In genomic region chr2:150230616-150231015, GRCh38 we compare ENCODE assay signal across 38 cellular contexts.
"Had no signal": no experiment of that assay in that cellular context is flagged by ENCODE, and none has a peak within 500 bp of the region (broad histone marks: within the 10 kb centered on the region; RNA-seq: fewer than 3 reads in every experiment).

No MANE protein-coding gene starts in this region.

- H3K27ac ChIP-seq: adrenal gland, body of pancreas, brain microvascular endothelial cell, breast epithelium, cardiac muscle cell, VCaP had no signal

- H3K36me3 Mint-ChIP-seq: activated CD4-positive, alpha-beta memory T cell treated with anti-CD3 and anti-CD28 coated beads for 36 hours; activated naive CD4-positive, alpha-beta T cell treated with anti-CD3 and anti-CD28 coated beads, Interleukin-2, amount 50 U/mL, for 72 hours; activated naive CD8-positive, alpha-beta T cell treated with anti-CD3 and anti-CD28 coated beads for 36 hours had no signal

- H3K9me3 ChIP-seq: adrenal gland, body of pancreas, breast epithelium had no signal

- H3K4me1 ChIP-seq: adrenal gland, body of pancreas had no signal

- DNase-seq: activated B cell treated with CpG ODN at 0.5 μM for 24 hours; activated CD4-positive, alpha-beta memory T cell treated with anti-CD3 and anti-CD28 coated beads for 36 hours; activated CD4-positive, alpha-beta T cell treated with anti-CD3 and anti-CD28 coated beads for 4 hours; activated CD4-positive, alpha-beta T cell treated with anti-CD3 and anti-CD28 coated beads, Interleukin-2, amount 10 ng/mL, durations not matched to agents 24 days and 14 days; activated CD4-positive, alpha-beta T cell treated with anti-CD3 and anti-CD28 coated beads, Interleukin-2, amount 50 U/mL, for 1 hour; activated CD4-positive, alpha-beta T cell treated with anti-CD3 and anti-CD28 coated beads, Interleukin-2, amount 50 U/mL, for 4 hours; activated CD4-positive, CD25-positive, alpha-beta regulatory T cell treated with anti-CD3 and anti-CD28 coated beads, Interleukin-2, amount 50 U/mL, for 72 hours; activated CD8-positive, alpha-beta memory T cell treated with anti-CD3 and anti-CD28 coated beads, Interleukin-2, amount 50 U/mL, for 4 hours; activated CD8-positive, alpha-beta T cell treated with anti-CD3 and anti-CD28 coated beads for 36 hours; activated effector memory CD4-positive, alpha-beta T cell treated with anti-CD3 and anti-CD28 coated beads, Interleukin-2, amount 50 U/mL, for 16 hours; activated gamma-delta T cell treated with Interleukin-2 at 50 U/mL for 16 hours; activated naive CD4-positive, alpha-beta T cell; activated naive CD4-positive, alpha-beta T cell treated with anti-CD3 and anti-CD28 coated beads for 36 hours; activated naive CD4-positive, alpha-beta T cell treated with anti-CD3 and anti-CD28 coated beads, Interleukin-2, amount 50 U/mL, for 16 hours; activated naive CD8-positive, alpha-beta T cell treated with anti-CD3 and anti-CD28 coated beads for 36 hours; activated T-cell treated with anti-CD3 and anti-CD28 coated beads for 4 hours; activated T-cell treated with anti-CD3 and anti-CD28 coated beads, Interleukin-2, amount 50 U/mL, for 1 hour; activated T-cell treated with anti-CD3 and anti-CD28 coated beads, Interleukin-2, amount 50 U/mL, for 4 hours; activated T-cell treated with anti-CD3 and anti-CD28 coated beads, Interleukin-2, amount 50 U/mL, for 72 hours; adrenal gland; amniotic stem cell; aorta; body of pancreas; brain microvascular endothelial cell; caudate nucleus; cerebellar nuclear complex; T-helper 2 cell; T-helper 9 cell had no signal

- H3K27me3 Mint-ChIP-seq: activated B cell treated with CpG ODN at 0.5 μM for 24 hours; activated CD4-positive, alpha-beta memory T cell treated with anti-CD3 and anti-CD28 coated beads for 36 hours; activated CD4-positive, alpha-beta T cell treated with anti-CD3 and anti-CD28 coated beads, Interleukin-2, amount 10 ng/mL, durations not matched to agents 24 days and 14 days; activated CD8-positive, alpha-beta T cell treated with anti-CD3 and anti-CD28 coated beads for 36 hours; activated naive CD8-positive, alpha-beta T cell treated with anti-CD3 and anti-CD28 coated beads for 36 hours; activated T-helper 17 cell treated with anti-CD3 and anti-CD28 coated beads, Interleukin-2, amount 50 U/mL, for 72 hours; central memory CD8-positive, alpha-beta T cell had no signal

- H3K9me3 Mint-ChIP-seq: activated CD4-positive, alpha-beta memory T cell treated with anti-CD3 and anti-CD28 coated beads for 36 hours; activated CD4-positive, alpha-beta T cell treated with anti-CD3 and anti-CD28 coated beads, Interleukin-2, amount 10 ng/mL, durations not matched to agents 24 days and 14 days; activated CD8-positive, alpha-beta T cell treated with anti-CD3 and anti-CD28 coated beads for 36 hours; activated naive CD4-positive, alpha-beta T cell treated with anti-CD3 and anti-CD28 coated beads for 36 hours; activated naive CD8-positive, alpha-beta T cell treated with anti-CD3 and anti-CD28 coated beads for 36 hours; activated T-helper 1 cell treated with anti-CD3 and anti-CD28 coated beads, Interleukin-12 subunit alpha, Interleukin-12 subunit beta, Interleukin-2, Interleukin-4 antibody, amounts not matched to agents 30 ng/mL and 10 ng/mL and 1 ng/mL, durations not matched to agents 14 hours and 24 hours and 36 hours; T-helper 2 cell treated with Interferon-gamma antibody and Interleukin-4, amounts not matched to agents 5 μg/mL and 100 μg/mL, for 36 hours had no signal

- H3K36me3 ChIP-seq: adrenal gland, brain microvascular endothelial cell, breast epithelium, cardiac muscle cell had no signal

- H3K4me3 Mint-ChIP-seq: activated B cell treated with CpG ODN at 0.5 μM for 24 hours; activated CD4-positive, alpha-beta memory T cell treated with anti-CD3 and anti-CD28 coated beads for 36 hours; activated CD4-positive, alpha-beta T cell treated with anti-CD3 and anti-CD28 coated beads, Interleukin-2, amount 10 ng/mL, durations not matched to agents 24 days and 14 days; activated CD8-positive, alpha-beta T cell treated with anti-CD3 and anti-CD28 coated beads for 36 hours; activated naive CD4-positive, alpha-beta T cell treated with anti-CD3 and anti-CD28 coated beads for 36 hours; activated naive CD8-positive, alpha-beta T cell treated with anti-CD3 and anti-CD28 coated beads for 36 hours; activated T-cell treated with anti-CD3 and anti-CD28 coated beads, Interleukin-2, amount 50 U/mL, for 4 hours; activated T-cell treated with anti-CD3 and anti-CD28 coated beads, Interleukin-2, amount 50 U/mL, for 72 hours; activated T-helper 1 cell treated with anti-CD3 and anti-CD28 coated beads, Interleukin-12 subunit alpha, Interleukin-12 subunit beta, Interleukin-2, Interleukin-4 antibody, amounts not matched to agents 30 ng/mL and 10 ng/mL and 1 ng/mL, durations not matched to agents 14 hours and 24 hours and 36 hours; activated T-helper 17 cell treated with anti-CD3 and anti-CD28 coated beads, Interleukin-2, amount 50 U/mL, for 72 hours; central memory CD8-positive, alpha-beta T cell; T-helper 2 cell treated with Interferon-gamma antibody and Interleukin-4, amounts not matched to agents 5 μg/mL and 100 μg/mL, for 36 hours had no signal

- H3K4me3 ChIP-seq: adrenal gland, body of pancreas, breast epithelium, cardiac muscle cell had no signal

- H3K4me1 Mint-ChIP-seq: activated B cell treated with CpG ODN at 0.5 μM for 24 hours; activated CD4-positive, alpha-beta T cell treated with anti-CD3 and anti-CD28 coated beads, Interleukin-2, amount 10 ng/mL, durations not matched to agents 24 days and 14 days; activated naive CD8-positive, alpha-beta T cell treated with anti-CD3 and anti-CD28 coated beads for 36 hours; activated T-helper 17 cell treated with anti-CD3 and anti-CD28 coated beads, Interleukin-2, amount 50 U/mL, for 72 hours; central memory CD8-positive, alpha-beta T cell had no signal

- ATAC-seq: activated CD8-positive, alpha-beta T cell treated with anti-CD3 and anti-CD28 coated beads for 36 hours; activated naive CD4-positive, alpha-beta T cell treated with anti-CD3 and anti-CD28 coated beads, Interleukin-2, amount 50 U/mL, for 72 hours; activated T-cell treated with anti-CD3 and anti-CD28 coated beads, Interleukin-2, amount 50 U/mL, for 4 hours; activated T-cell treated with anti-CD3 and anti-CD28 coated beads, Interleukin-2, amount 50 U/mL, for 72 hours; activated T-helper 17 cell treated with anti-CD3 and anti-CD28 coated beads, Interleukin-2, amount 50 U/mL, for 72 hours; body of pancreas had no signal

- H3K27me3 ChIP-seq: adrenal gland, body of pancreas, brain microvascular endothelial cell, breast epithelium, cardiac muscle cell had no signal

- FAIRE-seq: astrocyte, TTC549 had no signal

- H3K27ac Mint-ChIP-seq: activated B cell treated with CpG ODN at 0.5 μM for 24 hours; activated CD4-positive, alpha-beta memory T cell treated with anti-CD3 and anti-CD28 coated beads for 36 hours; activated CD4-positive, alpha-beta T cell treated with anti-CD3 and anti-CD28 coated beads, Interleukin-2, amount 10 ng/mL, durations not matched to agents 24 days and 14 days; activated CD8-positive, alpha-beta T cell treated with anti-CD3 and anti-CD28 coated beads for 36 hours; activated naive CD4-positive, alpha-beta T cell treated with anti-CD3 and anti-CD28 coated beads for 36 hours; activated naive CD4-positive, alpha-beta T cell treated with anti-CD3 and anti-CD28 coated beads, Interleukin-2, amount 50 U/mL, for 72 hours; activated naive CD8-positive, alpha-beta T cell treated with anti-CD3 and anti-CD28 coated beads for 36 hours; activated T-cell treated with anti-CD3 and anti-CD28 coated beads, Interleukin-2, amount 50 U/mL, for 72 hours; activated T-helper 1 cell treated with anti-CD3 and anti-CD28 coated beads, Interleukin-12 subunit alpha, Interleukin-12 subunit beta, Interleukin-2, Interleukin-4 antibody, amounts not matched to agents 30 ng/mL and 10 ng/mL and 1 ng/mL, durations not matched to agents 14 hours and 24 hours and 36 hours; activated T-helper 17 cell treated with anti-CD3 and anti-CD28 coated beads, Interleukin-2, amount 50 U/mL, for 72 hours; T-helper 2 cell treated with Interferon-gamma antibody and Interleukin-4, amounts not matched to agents 5 μg/mL and 100 μg/mL, for 36 hours had no signal
